ENCODE assay signal across 8 cellular contexts in the genomic region with DNA sequence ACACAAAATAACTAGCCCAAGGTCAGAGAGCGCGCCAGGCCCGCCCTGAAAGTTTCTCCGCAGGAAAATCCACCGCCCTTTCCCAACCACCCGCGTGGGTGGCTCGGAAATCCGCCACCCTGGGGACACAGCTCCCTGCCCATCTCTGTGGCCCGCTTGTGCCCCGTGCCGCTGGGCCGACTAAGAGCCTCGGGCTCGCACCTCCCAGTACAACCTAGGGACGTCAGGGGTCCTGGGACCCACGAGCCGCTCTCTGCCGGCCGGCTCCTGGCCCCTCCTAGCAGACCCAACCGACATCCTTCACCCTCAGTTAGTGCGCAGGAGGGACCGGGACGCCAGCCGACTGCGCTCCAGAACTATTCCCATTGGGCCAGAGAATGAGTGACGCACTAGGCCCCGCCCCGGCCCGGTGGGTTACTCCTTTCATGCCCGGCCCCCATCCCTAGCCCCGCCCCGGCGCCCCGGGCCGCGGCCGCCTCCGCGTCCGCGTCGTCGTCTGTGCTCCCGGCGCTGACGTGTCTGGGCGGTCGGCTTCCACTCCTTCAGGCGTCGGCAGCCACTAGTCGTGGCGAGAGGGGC. TPM values are rescaled to one million over a fixed set of nuclear protein-coding genes. Genes with fewer than 3 reads are reported as not detected.
DNase-seq lines count a peak whose midpoint lies in the region; ATAC-seq and TF ChIP-seq lines count a peak whose summit lies in the region.

No MANE protein-coding gene starts in this region.

- ATAC-seq in HG02623 (IDR thresholded peaks at IDR 0.05; ENCODE audit: unreplicated experiment) (peak; percentile 95), SK-N-SH treated with all-trans-retinoic acid at 6 μM for 48 hours (peak; percentile 95)

- H3K9me3 Mint-ChIP-seq in activated naive CD8-positive, alpha-beta T cell (ENCODE audit: low read depth), result no peaks in the 10 kb centered on the region
- H3K9me3 Mint-ChIP-seq in osteocyte (ENCODE audit: unreplicated experiment), result no peaks in the 10 kb centered on the region

- DNase-seq in GM10266 (ENCODE audit: extremely low spot score) (peak; percentile 95), NCI-H1092 treated with DMSO at 0.1 percent for 48 hours (lab: John Stamatoyannopoulos, UW) (peak; percentile 97), head of caudate nucleus (peak; percentile 95 to 99 (median 98)), osteocyte (ENCODE audit: extremely low spot score, unreplicated experiment) (peak; percentile 99)

- H3K9me3 ChIP-seq in thymus (ENCODE audit: control insufficient read depth), result no peaks in the 10 kb centered on the region

- intact Hi-C loops in head of caudate nucleus (cut with DNase I), result loop anchor here (5.0 kb wide), 1 partner anchor 64 kb away; the partner anchor contains the start of gene UHMK1

- no peaks in the 10 kb centered on the region for H3K36me3 ChIP-seq in thymus (ENCODE audit: control insufficient read depth, insufficient read depth)

- peak overlapping the region; percentile 80 for H3K27ac ChIP-seq in thymus (ENCODE audit: low read depth)

- H3K27ac Mint-ChIP-seq in activated naive CD8-positive, alpha-beta T cell, result peak overlapping the region; percentile 90
- peak overlapping the region; percentile 97 for H3K27ac Mint-ChIP-seq in osteocyte (ENCODE audit: unreplicated experiment)

- peak overlapping the region; percentile 83 for H3K4me3 ChIP-seq in thymus (ENCODE audit: low read length)

- 1% methylated on average over 53 of the region's 53 CpGs for WGBS in thymus

- H3K4me1 ChIP-seq in thymus (ENCODE audit: control insufficient read depth, insufficient read depth, low read length), result peaks cover 5% of the 10 kb centered on the region

- peak overlapping the region; percentile 88 for H3K4me3 Mint-ChIP-seq in activated naive CD8-positive, alpha-beta T cell
- H3K4me3 Mint-ChIP-seq in osteocyte (ENCODE audit: unreplicated experiment), result peak overlapping the region; percentile 90

- H3K4me1 Mint-ChIP-seq in activated naive CD8-positive, alpha-beta T cell (ENCODE audit: low read depth), result peaks cover 36% of the 10 kb centered on the region
- peaks cover 42% of the 10 kb centered on the region for H3K4me1 Mint-ChIP-seq in osteocyte (ENCODE audit: unreplicated experiment)

- H3K27me3 ChIP-seq in thymus (ENCODE audit: control insufficient read depth, insufficient read depth), result no peaks in the 10 kb centered on the region

- TF ChIP-seq CTCF in GM10266 (IDR thresholded peaks at IDR 0.05; ENCODE audit: control insufficient read depth, insufficient read depth, low read depth, missing control alignments) (no peak), osteocyte (IDR thresholded peaks at IDR 0.05) (no peak)

- no peaks in the 10 kb centered on the region for H3K27me3 Mint-ChIP-seq in activated naive CD8-positive, alpha-beta T cell
- no peaks in the 10 kb centered on the region for H3K27me3 Mint-ChIP-seq in osteocyte (ENCODE audit: unreplicated experiment)

- H3K36me3 Mint-ChIP-seq in activated naive CD8-positive, alpha-beta T cell, result no peaks in the 10 kb centered on the region
- no peaks in the 10 kb centered on the region for H3K36me3 Mint-ChIP-seq in osteocyte (ENCODE audit: unreplicated experiment)

TF ChIP-seq in SK-N-SH treated with all-trans-retinoic acid at 6 μM for 48 hours, 23 proteins besides CTCF, POLR2A, EP300 and RAD21:
- TF ChIP-seq TSHZ2 (CRISPR knock-in tag; IDR thresholded peaks at IDR 0.05), result no peak
- TF ChIP-seq GLIS3 (CRISPR knock-in tag; IDR thresholded peaks at IDR 0.05), result no peak
TF ChIP-seq in SK-N-SH treated with all-trans-retinoic acid at 6 μM for 48 hours: peak in this region for 0.

RNA-seq across cellular contexts. Expression of gene UAP1, which starts 0.4 kb away (rescaled TPM):
- 30.7 and 31.6 TPM in 2 replicates for total RNA-seq in osteocyte
- 56.3 TPM for polyA plus RNA-seq in thymus

Comparison
In these comparisons a context has a peak if more than half of its experiments do, and no peak if none do; other contexts are left out.
1. Peak in every context shown above with its lines: DNase-seq, ATAC-seq, H3K4me3 ChIP-seq and H3K27ac ChIP-seq.